ENCODE assay signal across 8 cellular contexts in genomic region chr9:127568618-127568970, GRCh38. TPM values are rescaled to one million over a fixed set of nuclear protein-coding genes. Genes with fewer than 3 reads are reported as not detected.
DNase-seq lines count a peak whose midpoint lies in the region; ATAC-seq and TF ChIP-seq lines count a peak whose summit lies in the region.

No MANE protein-coding gene starts in this region.

- POLR2A ChIA-PET in AG04450 (lab: Yijun Ruan, JAX) = interaction anchor here (0.9 to 1.3 kb wide), 2 partner anchors 10 to 65 kb away, joined by 3 to 5 read pairs; no protein-coding TSS in a partner anchor
- POLR2A ChIA-PET in MCF 10A (lab: Yijun Ruan, JAX) = interaction anchor here (0.6 to 4.8 kb wide), 9 partner anchors 10 to 1203 kb away, joined by 3 to 58 read pairs (median 4); partner anchors contain the start of genes STXBP1 and ZER1

- WGBS in mesodermal cell (ENCODE audit: insufficient coverage in 2 of 2), 2 experiments = 0% methylated on average over 44 of the region's 50 CpGs

- H3K27me3 Mint-ChIP-seq in MCF 10A (ENCODE audit: insufficient read depth, unreplicated experiment) = no peaks in the 10 kb centered on the region

- peaks cover 25% of the 10 kb centered on the region for H3K4me1 ChIP-seq in mesodermal cell (ENCODE audit: control insufficient read depth, insufficient read depth, low read length, poor library complexity, severe bottlenecking)

- peaks cover 27% of the 10 kb centered on the region for H3K36me3 ChIP-seq in mesodermal cell (ENCODE audit: control insufficient read depth, insufficient read depth, low read length)

- H3K9me3 ChIP-seq in AG04450 (ENCODE audit: control insufficient read depth, insufficient read depth, low read length) = no peaks in the 10 kb centered on the region; the same call in 1 of the 2 replicates
- H3K9me3 ChIP-seq in mesodermal cell (ENCODE audit: control insufficient read depth, low read length) = no peaks in the 10 kb centered on the region

- peak overlapping the region; percentile 98 for H3K4me3 Mint-ChIP-seq in MCF 10A (ENCODE audit: unreplicated experiment)

- DNase-seq in AG04450 (ENCODE audit: low read depth, low spot score) (no peak), MCF 10A (ENCODE audit: unreplicated experiment) (peak; percentile 11), activated gamma-delta T cell (lab: John Stamatoyannopoulos, UW) (no peak), NOMO-1 treated with dmso at 0.1 percent for 144 hours (lab: John Stamatoyannopoulos, UW; ENCODE audit: unreplicated experiment) (no peak), epidermal melanocyte (ENCODE audit: insufficient read length, low spot score) (no peak)
- no peak for DNase-seq in stimulated activated CD4-positive, alpha-beta T cell treated with anti-CD3 and anti-CD28 coated beads, Interleukin-12 subunit alpha, Interleukin-12 subunit beta, amount 100 ng/mL, for 4 hours

- no TSS peak for BruUV-seq in MCF 10A (replicated peaks; lab: Mats Ljungman, UMichigan)

- intact Hi-C loops in MCF 10A (cut with micrococcal nuclease) = no loop called here

- H3K27ac ChIP-seq in AG04450 (ENCODE audit: low read depth, low read length) = peak overlapping the region; percentile 57
- peak overlapping the region; percentile 33 for H3K27ac ChIP-seq in mesodermal cell (ENCODE audit: low read depth, low read length, severe bottlenecking)

- CTCF ChIA-PET in AG04450 (lab: Charles Lee) = no interaction called here
- CTCF ChIA-PET in MCF 10A (lab: Yijun Ruan, JAX) = interaction anchor here (0.7 to 1.2 kb wide), 3 partner anchors 9 to 16 kb away, joined by 3 to 6 read pairs (median 4); no protein-coding TSS in a partner anchor

- peaks cover 41% of the 10 kb centered on the region for H3K36me3 Mint-ChIP-seq in MCF 10A (ENCODE audit: insufficient read depth, unreplicated experiment)

- no peak for TF ChIP-seq CTCF in AG04450 (IDR thresholded peaks at IDR 0.05; ENCODE audit: low read depth, low read length)
- no peak for TF ChIP-seq CTCF in MCF 10A (IDR thresholded peaks at IDR 0.05; ENCODE audit: unreplicated experiment)

- H3K4me1 Mint-ChIP-seq in MCF 10A (ENCODE audit: insufficient read depth, unreplicated experiment) = peaks cover 25% of the 10 kb centered on the region

- ATAC-seq in HG02852 (IDR thresholded peaks at IDR 0.05; ENCODE audit: unreplicated experiment) = peak; percentile 32

- no peaks in the 10 kb centered on the region for H3K9me3 Mint-ChIP-seq in MCF 10A (ENCODE audit: unreplicated experiment)

- H3K27ac Mint-ChIP-seq in MCF 10A (ENCODE audit: low read depth, unreplicated experiment) = no peak overlapping the region

- H3K27me3 ChIP-seq in AG04450 (ENCODE audit: control insufficient read depth, insufficient read depth, low read length) = no peaks in the 10 kb centered on the region

- H3K4me3 ChIP-seq in AG04450 (ENCODE audit: low read depth, low read length) (peak overlapping the region; percentile 87), mesodermal cell (ENCODE audit: extremely low read depth, insufficient read depth, low read length, poor library complexity, severe bottlenecking) (peak overlapping the region; percentile 84)

RNA-seq across cellular contexts. Expression of gene STXBP1, which starts 43.5 kb away (rescaled TPM):
- 19.8 and 25.0 TPM in 2 replicates for polyA plus RNA-seq in AG04450 (2011; rRNA removed)
- polyA minus RNA-seq in AG04450 (2011; rRNA and poly(A)+ RNA removed) = 28.0 and 31.6 TPM in 2 replicates
- total RNA-seq in MCF 10A (2022) = 20.0 and 36.6 TPM in 2 replicates
- 42.9 TPM for polyA plus RNA-seq in mesodermal cell (2013, experiment 1 of 2)
- 38.1 TPM for polyA plus RNA-seq in mesodermal cell (2013, experiment 2 of 2)
